Comparison of ENCODE assay signal across 1 cellular context in the genomic region with DNA sequence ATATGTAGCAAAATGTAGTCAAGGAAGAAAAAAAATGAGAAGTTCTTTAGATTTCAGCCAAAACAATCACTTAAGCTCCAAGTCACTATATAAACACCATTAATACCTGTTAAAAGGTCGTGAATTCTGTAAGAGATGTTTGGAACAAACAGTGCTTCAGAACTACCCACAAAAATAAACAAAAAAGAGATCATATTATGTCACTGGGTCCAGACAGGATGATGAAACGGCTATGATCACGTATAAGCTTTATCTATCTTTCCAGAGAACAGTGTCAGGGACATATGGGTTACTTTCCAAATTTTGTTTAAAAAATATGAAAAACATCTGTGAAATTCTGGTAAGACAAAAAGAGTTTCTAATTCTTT.
TF ChIP-seq lines count a peak whose summit lies in the region.

No MANE protein-coding gene starts in this region.

TF ChIP-seq in HepG2, 621 proteins besides CTCF, POLR2A, EP300 and RAD21 (continued from another document and continues in another):
- TF ChIP-seq, protein P1, sequence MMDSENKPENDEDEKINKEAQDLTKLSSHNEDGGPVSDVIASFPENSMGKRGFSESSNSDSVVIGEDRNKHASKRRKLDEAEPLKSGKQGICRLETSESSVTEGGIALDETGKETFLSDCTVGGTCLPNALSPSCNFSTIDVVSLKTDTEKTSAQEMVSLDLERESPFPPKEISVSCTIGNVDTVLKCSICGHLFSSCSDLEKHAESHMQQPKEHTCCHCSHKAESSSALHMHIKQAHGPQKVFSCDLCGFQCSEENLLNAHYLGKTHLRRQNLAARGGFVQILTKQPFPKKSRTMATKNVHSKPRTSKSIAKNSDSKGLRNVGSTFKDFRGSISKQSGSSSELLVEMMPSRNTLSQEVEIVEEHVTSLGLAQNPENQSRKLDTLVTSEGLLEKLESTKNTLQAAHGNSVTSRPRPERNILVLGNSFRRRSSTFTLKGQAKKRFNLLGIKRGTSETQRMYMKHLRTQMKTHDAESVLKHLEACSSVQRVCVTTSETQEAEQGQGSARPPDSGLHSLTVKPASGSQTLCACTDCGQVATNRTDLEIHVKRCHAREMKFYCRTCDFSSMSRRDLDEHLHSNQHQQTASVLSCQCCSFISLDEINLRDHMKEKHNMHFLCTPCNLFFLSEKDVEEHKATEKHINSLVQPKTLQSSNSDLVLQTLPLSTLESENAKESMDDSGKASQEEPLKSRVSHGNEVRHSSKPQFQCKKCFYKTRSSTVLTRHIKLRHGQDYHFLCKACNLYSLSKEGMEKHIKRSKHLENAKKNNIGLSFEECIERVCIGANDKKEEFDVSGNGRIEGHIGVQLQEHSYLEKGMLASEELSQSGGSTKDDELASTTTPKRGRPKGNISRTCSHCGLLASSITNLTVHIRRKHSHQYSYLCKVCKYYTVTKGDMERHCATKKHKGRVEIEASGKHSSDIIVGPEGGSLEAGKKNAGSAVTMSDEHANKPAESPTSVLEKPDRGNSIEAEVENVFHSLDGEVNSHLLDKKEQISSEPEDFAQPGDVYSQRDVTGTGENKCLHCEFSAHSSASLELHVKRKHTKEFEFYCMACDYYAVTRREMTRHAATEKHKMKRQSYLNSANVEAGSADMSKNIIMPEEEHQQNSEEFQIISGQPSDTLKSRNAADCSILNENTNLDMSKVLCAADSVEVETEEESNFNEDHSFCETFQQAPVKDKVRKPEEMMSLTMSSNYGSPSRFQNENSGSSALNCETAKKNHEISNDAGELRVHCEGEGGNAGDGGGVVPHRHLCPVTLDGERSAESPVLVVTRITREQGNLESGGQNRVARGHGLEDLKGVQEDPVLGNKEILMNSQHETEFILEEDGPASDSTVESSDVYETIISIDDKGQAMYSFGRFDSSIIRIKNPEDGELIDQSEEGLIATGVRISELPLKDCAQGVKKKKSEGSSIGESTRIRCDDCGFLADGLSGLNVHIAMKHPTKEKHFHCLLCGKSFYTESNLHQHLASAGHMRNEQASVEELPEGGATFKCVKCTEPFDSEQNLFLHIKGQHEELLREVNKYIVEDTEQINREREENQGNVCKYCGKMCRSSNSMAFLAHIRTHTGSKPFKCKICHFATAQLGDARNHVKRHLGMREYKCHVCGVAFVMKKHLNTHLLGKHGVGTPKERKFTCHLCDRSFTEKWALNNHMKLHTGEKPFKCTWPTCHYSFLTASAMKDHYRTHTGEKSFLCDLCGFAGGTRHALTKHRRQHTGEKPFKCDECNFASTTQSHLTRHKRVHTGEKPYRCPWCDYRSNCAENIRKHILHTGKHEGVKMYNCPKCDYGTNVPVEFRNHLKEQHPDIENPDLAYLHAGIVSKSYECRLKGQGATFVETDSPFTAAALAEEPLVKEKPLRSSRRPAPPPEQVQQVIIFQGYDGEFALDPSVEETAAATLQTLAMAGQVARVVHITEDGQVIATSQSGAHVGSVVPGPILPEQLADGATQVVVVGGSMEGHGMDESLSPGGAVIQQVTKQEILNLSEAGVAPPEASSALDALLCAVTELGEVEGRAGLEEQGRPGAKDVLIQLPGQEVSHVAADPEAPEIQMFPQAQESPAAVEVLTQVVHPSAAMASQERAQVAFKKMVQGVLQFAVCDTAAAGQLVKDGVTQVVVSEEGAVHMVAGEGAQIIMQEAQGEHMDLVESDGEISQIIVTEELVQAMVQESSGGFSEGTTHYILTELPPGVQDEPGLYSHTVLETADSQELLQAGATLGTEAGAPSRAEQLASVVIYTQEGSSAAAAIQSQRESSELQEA (CRISPR knock-in tag; IDR thresholded peaks at IDR 0.05; ENCODE audit: not compliant biosample characterization) = no peak
- TF ChIP-seq ZFX (CRISPR knock-in tag; IDR thresholded peaks at IDR 0.05; ENCODE audit: low read depth) (no peak), ZNF558 (CRISPR knock-in tag; IDR thresholded peaks at IDR 0.05; ENCODE audit: borderline replicate concordance) (no peak), ZKSCAN8 (CRISPR knock-in tag; IDR thresholded peaks at IDR 0.05; ENCODE audit: borderline replicate concordance) (no peak), TARDBP (CRISPR knock-in tag; IDR thresholded peaks at IDR 0.05) (no peak; the same call in 1 of the 2 replicates), KAT8 (CRISPR knock-in tag; IDR thresholded peaks at IDR 0.05) (peak; percentile 63), ZNF329 (CRISPR knock-in tag; IDR thresholded peaks at IDR 0.05; ENCODE audit: low read depth) (no peak), SIX4 (CRISPR knock-in tag; IDR thresholded peaks at IDR 0.05) (peak; percentile 23; the same call in 1 of the 2 replicates), ZNF121 (CRISPR knock-in tag; IDR thresholded peaks at IDR 0.05) (no peak), ZNF333 (CRISPR knock-in tag; IDR thresholded peaks at IDR 0.05; ENCODE audit: borderline replicate concordance) (no peak), ZNF644 (CRISPR knock-in tag; IDR thresholded peaks at IDR 0.05; ENCODE audit: low read depth) (0 out of 2 replicates have a peak, but pooled peaks have one; percentile 27), ARHGAP35 (CRISPR knock-in tag; IDR thresholded peaks at IDR 0.05; ENCODE audit: borderline replicate concordance) (no peak), ZNF430 (CRISPR knock-in tag; IDR thresholded peaks at IDR 0.05) (no peak), CHD4 (IDR thresholded peaks at IDR 0.05; ENCODE audit: borderline replicate concordance, low read length) (peak; percentile 40; the same call in 1 of the 2 replicates), ZNF678 (CRISPR knock-in tag; IDR thresholded peaks at IDR 0.05) (no peak)
- TF ChIP-seq, protein P2, sequence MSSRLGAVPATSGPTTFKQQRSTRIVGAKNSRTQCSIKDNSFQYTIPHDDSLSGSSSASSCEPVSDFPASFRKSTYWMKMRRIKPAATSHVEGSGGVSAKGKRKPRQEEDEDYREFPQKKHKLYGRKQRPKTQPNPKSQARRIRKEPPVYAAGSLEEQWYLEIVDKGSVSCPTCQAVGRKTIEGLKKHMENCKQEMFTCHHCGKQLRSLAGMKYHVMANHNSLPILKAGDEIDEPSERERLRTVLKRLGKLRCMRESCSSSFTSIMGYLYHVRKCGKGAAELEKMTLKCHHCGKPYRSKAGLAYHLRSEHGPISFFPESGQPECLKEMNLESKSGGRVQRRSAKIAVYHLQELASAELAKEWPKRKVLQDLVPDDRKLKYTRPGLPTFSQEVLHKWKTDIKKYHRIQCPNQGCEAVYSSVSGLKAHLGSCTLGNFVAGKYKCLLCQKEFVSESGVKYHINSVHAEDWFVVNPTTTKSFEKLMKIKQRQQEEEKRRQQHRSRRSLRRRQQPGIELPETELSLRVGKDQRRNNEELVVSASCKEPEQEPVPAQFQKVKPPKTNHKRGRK (CRISPR knock-in tag; IDR thresholded peaks at IDR 0.05) = no peak
- TF ChIP-seq, protein P3, sequence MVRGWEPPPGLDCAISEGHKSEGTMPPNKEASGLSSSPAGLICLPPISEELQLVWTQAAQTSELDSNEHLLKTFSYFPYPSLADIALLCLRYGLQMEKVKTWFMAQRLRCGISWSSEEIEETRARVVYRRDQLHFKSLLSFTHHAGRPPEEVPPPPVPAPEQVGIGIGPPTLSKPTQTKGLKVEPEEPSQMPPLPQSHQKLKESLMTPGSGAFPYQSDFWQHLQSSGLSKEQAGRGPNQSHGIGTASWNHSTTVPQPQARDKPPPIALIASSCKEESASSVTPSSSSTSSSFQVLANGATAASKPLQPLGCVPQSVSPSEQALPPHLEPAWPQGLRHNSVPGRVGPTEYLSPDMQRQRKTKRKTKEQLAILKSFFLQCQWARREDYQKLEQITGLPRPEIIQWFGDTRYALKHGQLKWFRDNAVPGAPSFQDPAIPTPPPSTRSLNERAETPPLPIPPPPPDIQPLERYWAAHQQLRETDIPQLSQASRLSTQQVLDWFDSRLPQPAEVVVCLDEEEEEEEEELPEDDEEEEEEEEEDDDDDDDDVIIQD (CRISPR knock-in tag; IDR thresholded peaks at IDR 0.05; ENCODE audit: low read depth) = peak; percentile 88; the same call in 1 of the 2 replicates
- TF ChIP-seq, protein P4, sequence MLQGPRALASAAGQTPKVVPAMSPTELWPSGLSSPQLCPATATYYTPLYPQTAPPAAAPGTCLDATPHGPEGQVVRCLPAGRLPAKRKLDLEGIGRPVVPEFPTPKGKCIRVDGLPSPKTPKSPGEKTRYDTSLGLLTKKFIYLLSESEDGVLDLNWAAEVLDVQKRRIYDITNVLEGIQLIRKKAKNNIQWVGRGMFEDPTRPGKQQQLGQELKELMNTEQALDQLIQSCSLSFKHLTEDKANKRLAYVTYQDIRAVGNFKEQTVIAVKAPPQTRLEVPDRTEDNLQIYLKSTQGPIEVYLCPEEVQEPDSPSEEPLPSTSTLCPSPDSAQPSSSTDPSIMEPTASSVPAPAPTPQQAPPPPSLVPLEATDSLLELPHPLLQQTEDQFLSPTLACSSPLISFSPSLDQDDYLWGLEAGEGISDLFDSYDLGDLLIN (CRISPR knock-in tag; IDR thresholded peaks at IDR 0.05; ENCODE audit: borderline replicate concordance) = no peak
- TF ChIP-seq, protein P5, sequence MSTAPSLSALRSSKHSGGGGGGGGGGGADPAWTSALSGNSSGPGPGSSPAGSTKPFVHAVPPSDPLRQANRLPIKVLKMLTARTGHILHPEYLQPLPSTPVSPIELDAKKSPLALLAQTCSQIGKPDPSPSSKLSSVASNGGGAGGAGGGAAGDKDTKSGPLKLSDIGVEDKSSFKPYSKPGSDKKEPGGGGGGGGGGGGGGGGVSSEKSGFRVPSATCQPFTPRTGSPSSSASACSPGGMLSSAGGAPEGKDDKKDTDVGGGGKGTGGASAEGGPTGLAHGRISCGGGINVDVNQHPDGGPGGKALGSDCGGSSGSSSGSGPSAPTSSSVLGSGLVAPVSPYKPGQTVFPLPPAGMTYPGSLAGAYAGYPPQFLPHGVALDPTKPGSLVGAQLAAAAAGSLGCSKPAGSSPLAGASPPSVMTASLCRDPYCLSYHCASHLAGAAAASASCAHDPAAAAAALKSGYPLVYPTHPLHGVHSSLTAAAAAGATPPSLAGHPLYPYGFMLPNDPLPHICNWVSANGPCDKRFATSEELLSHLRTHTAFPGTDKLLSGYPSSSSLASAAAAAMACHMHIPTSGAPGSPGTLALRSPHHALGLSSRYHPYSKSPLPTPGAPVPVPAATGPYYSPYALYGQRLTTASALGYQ (CRISPR knock-in tag; IDR thresholded peaks at IDR 0.05) = peak; percentile 52; the same call in 1 of the 2 replicates
- TF ChIP-seq, protein P6, sequence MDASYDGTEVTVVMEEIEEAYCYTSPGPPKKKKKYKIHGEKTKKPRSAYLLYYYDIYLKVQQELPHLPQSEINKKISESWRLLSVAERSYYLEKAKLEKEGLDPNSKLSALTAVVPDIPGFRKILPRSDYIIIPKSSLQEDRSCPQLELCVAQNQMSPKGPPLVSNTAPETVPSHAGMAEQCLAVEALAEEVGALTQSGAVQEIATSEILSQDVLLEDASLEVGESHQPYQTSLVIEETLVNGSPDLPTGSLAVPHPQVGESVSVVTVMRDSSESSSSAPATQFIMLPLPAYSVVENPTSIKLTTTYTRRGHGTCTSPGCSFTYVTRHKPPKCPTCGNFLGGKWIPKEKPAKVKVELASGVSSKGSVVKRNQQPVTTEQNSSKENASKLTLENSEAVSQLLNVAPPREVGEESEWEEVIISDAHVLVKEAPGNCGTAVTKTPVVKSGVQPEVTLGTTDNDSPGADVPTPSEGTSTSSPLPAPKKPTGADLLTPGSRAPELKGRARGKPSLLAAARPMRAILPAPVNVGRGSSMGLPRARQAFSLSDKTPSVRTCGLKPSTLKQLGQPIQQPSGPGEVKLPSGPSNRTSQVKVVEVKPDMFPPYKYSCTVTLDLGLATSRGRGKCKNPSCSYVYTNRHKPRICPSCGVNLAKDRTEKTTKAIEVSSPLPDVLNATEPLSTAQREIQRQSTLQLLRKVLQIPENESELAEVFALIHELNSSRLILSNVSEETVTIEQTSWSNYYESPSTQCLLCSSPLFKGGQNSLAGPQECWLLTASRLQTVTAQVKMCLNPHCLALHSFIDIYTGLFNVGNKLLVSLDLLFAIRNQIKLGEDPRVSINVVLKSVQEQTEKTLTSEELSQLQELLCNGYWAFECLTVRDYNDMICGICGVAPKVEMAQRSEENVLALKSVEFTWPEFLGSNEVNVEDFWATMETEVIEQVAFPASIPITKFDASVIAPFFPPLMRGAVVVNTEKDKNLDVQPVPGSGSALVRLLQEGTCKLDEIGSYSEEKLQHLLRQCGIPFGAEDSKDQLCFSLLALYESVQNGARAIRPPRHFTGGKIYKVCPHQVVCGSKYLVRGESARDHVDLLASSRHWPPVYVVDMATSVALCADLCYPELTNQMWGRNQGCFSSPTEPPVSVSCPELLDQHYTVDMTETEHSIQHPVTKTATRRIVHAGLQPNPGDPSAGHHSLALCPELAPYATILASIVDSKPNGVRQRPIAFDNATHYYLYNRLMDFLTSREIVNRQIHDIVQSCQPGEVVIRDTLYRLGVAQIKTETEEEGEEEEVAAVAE (CRISPR knock-in tag; IDR thresholded peaks at IDR 0.05; ENCODE audit: borderline replicate concordance) = 0 out of 2 replicates have a peak, but pooled peaks have one; percentile 28
- TF ChIP-seq, protein P7, sequence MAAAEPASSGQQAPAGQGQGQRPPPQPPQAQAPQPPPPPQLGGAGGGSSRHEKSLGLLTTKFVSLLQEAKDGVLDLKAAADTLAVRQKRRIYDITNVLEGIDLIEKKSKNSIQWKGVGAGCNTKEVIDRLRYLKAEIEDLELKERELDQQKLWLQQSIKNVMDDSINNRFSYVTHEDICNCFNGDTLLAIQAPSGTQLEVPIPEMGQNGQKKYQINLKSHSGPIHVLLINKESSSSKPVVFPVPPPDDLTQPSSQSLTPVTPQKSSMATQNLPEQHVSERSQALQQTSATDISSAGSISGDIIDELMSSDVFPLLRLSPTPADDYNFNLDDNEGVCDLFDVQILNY (CRISPR knock-in tag; conservative IDR thresholded peaks at IDR 0.05) = no peak
- TF ChIP-seq, protein P8, sequence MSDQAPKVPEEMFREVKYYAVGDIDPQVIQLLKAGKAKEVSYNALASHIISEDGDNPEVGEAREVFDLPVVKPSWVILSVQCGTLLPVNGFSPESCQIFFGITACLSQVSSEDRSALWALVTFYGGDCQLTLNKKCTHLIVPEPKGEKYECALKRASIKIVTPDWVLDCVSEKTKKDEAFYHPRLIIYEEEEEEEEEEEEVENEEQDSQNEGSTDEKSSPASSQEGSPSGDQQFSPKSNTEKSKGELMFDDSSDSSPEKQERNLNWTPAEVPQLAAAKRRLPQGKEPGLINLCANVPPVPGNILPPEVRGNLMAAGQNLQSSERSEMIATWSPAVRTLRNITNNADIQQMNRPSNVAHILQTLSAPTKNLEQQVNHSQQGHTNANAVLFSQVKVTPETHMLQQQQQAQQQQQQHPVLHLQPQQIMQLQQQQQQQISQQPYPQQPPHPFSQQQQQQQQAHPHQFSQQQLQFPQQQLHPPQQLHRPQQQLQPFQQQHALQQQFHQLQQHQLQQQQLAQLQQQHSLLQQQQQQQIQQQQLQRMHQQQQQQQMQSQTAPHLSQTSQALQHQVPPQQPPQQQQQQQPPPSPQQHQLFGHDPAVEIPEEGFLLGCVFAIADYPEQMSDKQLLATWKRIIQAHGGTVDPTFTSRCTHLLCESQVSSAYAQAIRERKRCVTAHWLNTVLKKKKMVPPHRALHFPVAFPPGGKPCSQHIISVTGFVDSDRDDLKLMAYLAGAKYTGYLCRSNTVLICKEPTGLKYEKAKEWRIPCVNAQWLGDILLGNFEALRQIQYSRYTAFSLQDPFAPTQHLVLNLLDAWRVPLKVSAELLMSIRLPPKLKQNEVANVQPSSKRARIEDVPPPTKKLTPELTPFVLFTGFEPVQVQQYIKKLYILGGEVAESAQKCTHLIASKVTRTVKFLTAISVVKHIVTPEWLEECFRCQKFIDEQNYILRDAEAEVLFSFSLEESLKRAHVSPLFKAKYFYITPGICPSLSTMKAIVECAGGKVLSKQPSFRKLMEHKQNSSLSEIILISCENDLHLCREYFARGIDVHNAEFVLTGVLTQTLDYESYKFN (CRISPR knock-in tag; conservative IDR thresholded peaks at IDR 0.05) = peak; percentile 85
- TF ChIP-seq, protein P9, sequence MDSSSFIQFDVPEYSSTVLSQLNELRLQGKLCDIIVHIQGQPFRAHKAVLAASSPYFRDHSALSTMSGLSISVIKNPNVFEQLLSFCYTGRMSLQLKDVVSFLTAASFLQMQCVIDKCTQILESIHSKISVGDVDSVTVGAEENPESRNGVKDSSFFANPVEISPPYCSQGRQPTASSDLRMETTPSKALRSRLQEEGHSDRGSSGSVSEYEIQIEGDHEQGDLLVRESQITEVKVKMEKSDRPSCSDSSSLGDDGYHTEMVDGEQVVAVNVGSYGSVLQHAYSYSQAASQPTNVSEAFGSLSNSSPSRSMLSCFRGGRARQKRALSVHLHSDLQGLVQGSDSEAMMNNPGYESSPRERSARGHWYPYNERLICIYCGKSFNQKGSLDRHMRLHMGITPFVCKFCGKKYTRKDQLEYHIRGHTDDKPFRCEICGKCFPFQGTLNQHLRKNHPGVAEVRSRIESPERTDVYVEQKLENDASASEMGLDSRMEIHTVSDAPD (CRISPR knock-in tag; IDR thresholded peaks at IDR 0.05) = no peak
